8 cellular contexts compared by ENCODE assay signal in the genomic region with DNA sequence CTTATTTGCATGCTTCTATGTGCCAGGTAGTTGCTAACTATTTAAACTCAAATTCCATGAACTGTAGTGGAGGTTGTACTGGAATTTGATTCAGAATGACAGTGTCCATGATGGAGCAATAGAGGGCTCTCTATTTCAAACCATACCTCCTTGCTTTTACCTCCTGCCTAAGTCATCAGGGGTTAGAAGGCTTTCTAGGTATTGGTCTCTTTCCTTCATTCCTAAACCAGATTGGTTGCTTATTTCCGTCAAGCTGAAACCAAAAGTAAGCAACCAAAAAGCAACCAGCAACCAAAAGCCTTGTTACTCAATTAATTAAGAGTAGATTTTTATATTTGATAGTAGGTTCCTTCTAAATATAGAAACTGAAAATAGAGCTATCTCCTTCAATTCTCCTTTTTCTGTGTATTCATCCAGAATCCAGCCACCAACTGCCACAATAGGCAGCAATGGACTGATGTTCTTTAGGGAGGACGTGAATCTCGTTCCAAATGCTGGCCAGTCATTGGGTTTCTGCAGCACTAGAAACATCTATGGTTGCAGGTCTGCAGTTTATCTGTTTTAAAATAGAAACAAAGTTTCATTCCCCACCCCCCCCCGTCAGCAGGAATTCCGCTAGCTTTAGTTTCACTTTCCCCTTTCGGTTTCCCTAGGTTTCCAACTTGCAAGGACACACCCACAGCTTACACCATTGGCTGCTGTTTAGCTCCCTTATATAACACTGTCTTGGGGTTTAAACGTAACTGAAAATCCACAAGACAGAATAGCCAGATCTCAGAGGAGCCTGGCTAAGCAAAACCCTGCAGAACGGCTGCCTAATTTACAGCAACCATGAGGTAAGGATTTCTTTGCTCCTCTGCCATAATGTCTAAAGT. TPM values are rescaled to one million over a fixed set of nuclear protein-coding genes. Genes with fewer than 3 reads are reported as not detected.
DNase-seq lines count a peak whose midpoint lies in the region; ATAC-seq and TF ChIP-seq lines count a peak whose summit lies in the region.

A gene with protein sequence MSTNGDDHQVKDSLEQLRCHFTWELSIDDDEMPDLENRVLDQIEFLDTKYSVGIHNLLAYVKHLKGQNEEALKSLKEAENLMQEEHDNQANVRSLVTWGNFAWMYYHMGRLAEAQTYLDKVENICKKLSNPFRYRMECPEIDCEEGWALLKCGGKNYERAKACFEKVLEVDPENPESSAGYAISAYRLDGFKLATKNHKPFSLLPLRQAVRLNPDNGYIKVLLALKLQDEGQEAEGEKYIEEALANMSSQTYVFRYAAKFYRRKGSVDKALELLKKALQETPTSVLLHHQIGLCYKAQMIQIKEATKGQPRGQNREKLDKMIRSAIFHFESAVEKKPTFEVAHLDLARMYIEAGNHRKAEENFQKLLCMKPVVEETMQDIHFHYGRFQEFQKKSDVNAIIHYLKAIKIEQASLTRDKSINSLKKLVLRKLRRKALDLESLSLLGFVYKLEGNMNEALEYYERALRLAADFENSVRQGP (plus strand): TSS at position 742 of the 875 bp plus-strand sequence. CDS start 90 bp downstream, at position 832.

- no peak for TF ChIP-seq CTCF in ascending aorta (IDR thresholded peaks at IDR 0.05)
- no peak for TF ChIP-seq CTCF in right atrium auricular region (IDR thresholded peaks at IDR 0.05)

- no peaks in the 10 kb centered on the region for H3K79me1 ChIP-seq in trophoblast cell (ENCODE audit: low read length)

- DNase-seq in DMS53 (lab: John Stamatoyannopoulos, UW) (peak; percentile 75), GM19240 (ENCODE audit: insufficient read length, low spot score) (peak; percentile 36), RPMI7951 (ENCODE audit: low read depth) (peak; percentile 92), ascending aorta (ENCODE audit: low spot score in 2 of 2) (peak in 1 of 2 donors; percentile 81), right atrium auricular region (ENCODE audit: low spot score) (peak; percentile 67), trophoblast cell (peak; percentile 43 to 79), SK-N-DZ (ENCODE audit: low spot score) (no peak)

- no peak within 1 kb of the TSS for H2BK5ac ChIP-seq in trophoblast cell (ENCODE audit: low read depth, low read length, poor library complexity)

- no peak within 1 kb of the TSS for H2AK5ac ChIP-seq in trophoblast cell (ENCODE audit: low read length)

- no peak within 1 kb of the TSS for H3K14ac ChIP-seq in trophoblast cell (ENCODE audit: low read length)

- H4K8ac ChIP-seq in trophoblast cell (ENCODE audit: low read depth, low read length) = no peak within 1 kb of the TSS

- no peak within 1 kb of the TSS for H2BK12ac ChIP-seq in trophoblast cell (ENCODE audit: low read length)

- H3K9ac ChIP-seq in trophoblast cell (ENCODE audit: low read length) = no peak within 1 kb of the TSS

- no peak within 1 kb of the TSS for H2AFZ ChIP-seq in trophoblast cell (ENCODE audit: insufficient read depth, low read length, poor library complexity)

- H3K4ac ChIP-seq in trophoblast cell (ENCODE audit: low read depth, low read length) = no peak within 1 kb of the TSS

- H3K4me2 ChIP-seq in trophoblast cell (ENCODE audit: low read length) = peak within 1 kb of the TSS; percentile 49

- intact Hi-C loops in ascending aorta (cut with DNase I) = loop anchor here (2.0 to 5.0 kb wide), 2 partner anchors 23 to 65 kb away; a partner anchor contains a TSS

- H3K4me3 ChIP-seq in ascending aorta (peak within 1 kb of the TSS; percentile 71 to 73), right atrium auricular region (peak within 1 kb of the TSS; percentile 45 to 57), trophoblast cell (ENCODE audit: low read depth, low read length) (no peak within 1 kb of the TSS)

- no peaks in the 10 kb centered on the region for H3K36me3 ChIP-seq in ascending aorta
- H3K36me3 ChIP-seq in right atrium auricular region = no peaks in the 10 kb centered on the region
- no peaks in the 10 kb centered on the region for H3K36me3 ChIP-seq in trophoblast cell (ENCODE audit: control insufficient read depth in 1 of 2, insufficient read depth in 2 of 2, low read length in 2 of 2)

- H2BK120ac ChIP-seq in trophoblast cell (ENCODE audit: insufficient read depth, low read length, poor library complexity) = no peak within 1 kb of the TSS

- ATAC-seq in HG03439 (IDR thresholded peaks at IDR 0.05; ENCODE audit: unreplicated experiment) = peak; percentile 69

- H3K27me3 ChIP-seq in ascending aorta (no peaks in the 10 kb centered on the region), right atrium auricular region (no peaks in the 10 kb centered on the region), trophoblast cell (ENCODE audit: insufficient read depth, low read length) (no peaks in the 10 kb centered on the region)

- peaks cover 3 to 28% of the 10 kb centered on the region in 2 donors for H3K4me1 ChIP-seq in ascending aorta
- peaks cover 0 to 45% of the 10 kb centered on the region in 2 donors for H3K4me1 ChIP-seq in right atrium auricular region
- H3K4me1 ChIP-seq in trophoblast cell (ENCODE audit: control insufficient read depth in 1 of 2, insufficient read depth in 2 of 2, low read length in 2 of 2) = peaks cover 3 to 4% of the 10 kb centered on the region in 2 experiments

- H4K91ac ChIP-seq in trophoblast cell (ENCODE audit: low read depth, low read length) = no peak within 1 kb of the TSS

- no peak within 1 kb of the TSS for H3K18ac ChIP-seq in trophoblast cell (ENCODE audit: low read length)

- H3K79me2 ChIP-seq in trophoblast cell (ENCODE audit: control insufficient read depth, insufficient read depth, low read length, poor library complexity) = no peaks in the 10 kb centered on the region

- WGBS in trophoblast cell (ENCODE audit: extremely low coverage, insufficient coverage, insufficient read length) = no CpG with 5 or more reads among the region's 8 CpGs

- no peak within 1 kb of the TSS for H4K12ac ChIP-seq in trophoblast cell (ENCODE audit: low read depth, low read length)

- H3K23ac ChIP-seq in trophoblast cell (ENCODE audit: low read length) = no peak within 1 kb of the TSS

- H3K9me3 ChIP-seq in ascending aorta = no peaks in the 10 kb centered on the region
- H3K9me3 ChIP-seq in right atrium auricular region = no peaks in the 10 kb centered on the region
- H3K9me3 ChIP-seq in trophoblast cell (ENCODE audit: insufficient read depth, low read depth, low read length) = no peaks in the 10 kb centered on the region

- H3K27ac ChIP-seq in ascending aorta = peak within 1 kb of the TSS; percentile 73 to 76
- peak within 1 kb of the TSS; percentile 80 to 85 for H3K27ac ChIP-seq in right atrium auricular region
- peak within 1 kb of the TSS; percentile 2 for H3K27ac ChIP-seq in trophoblast cell (ENCODE audit: low read depth, low read length)

RNA-seq across cellular contexts. Expression of the gene that starts here (rescaled TPM):
- total RNA-seq in RPMI7951 (2014; rRNA removed; shearing (Covaris generic)) = 29.9 and 36.3 TPM in 2 replicates
- 28.5 TPM for total RNA-seq in ascending aorta
- 10 to 100 TPM in 1 of 2 donors, 1 to 10 TPM in 1; 6.7 to 10.6 TPM for total RNA-seq in right atrium auricular region
- 1.3 and 1.6 TPM in 2 replicates for polyA plus RNA-seq in trophoblast cell (2013)
- polyA plus RNA-seq in SK-N-DZ (2014; cell fraction: cytosol; rRNA removed) = not detected in 2 replicates
- 0.12 TPM in 1 of 2 replicates, not detected in the other for polyA plus RNA-seq in SK-N-DZ (2014; cell fraction: nucleus; rRNA removed)

Comparison
In these comparisons a context has a peak if more than half of its experiments do, and no peak if none do; other contexts are left out.
1. H3K27ac ChIP-seq: peak in every context shown above with its lines; median percentile 82 in right atrium auricular region; 74 in ascending aorta; 2 in trophoblast cell.